ENCODE assay signal across 10 cellular contexts in genomic region chr9:135678236-135679017, GRCh38. TPM values are rescaled to one million over a fixed set of nuclear protein-coding genes. Genes with fewer than 3 reads are reported as not detected.
"Had no signal": no experiment of that assay in that cellular context is flagged by ENCODE, and none has a peak within 500 bp of the region (broad histone marks: within the 10 kb centered on the region; RNA-seq: fewer than 3 reads in every experiment).

No MANE protein-coding gene starts in this region.

- H3K27ac ChIP-seq: GM23248, HL-60 had no signal

- H2AFZ ChIP-seq: GM23248 had no signal

- H3K4me1 Mint-ChIP-seq: IgD-negative memory B cell had no signal

- H3K27me3 Mint-ChIP-seq: IgD-negative memory B cell had no signal

- H3K9ac ChIP-seq: GM23248 had no signal

- H3K4me3 ChIP-seq: GM23248 had no signal

- H3K4me3 Mint-ChIP-seq: H9, IgD-negative memory B cell had no signal

- FAIRE-seq: H54, HepG2 had no signal

- ATAC-seq: HepG2 had no signal

- H3K36me3 Mint-ChIP-seq: IgD-negative memory B cell had no signal

- DNase-seq: GM23248, GOT3, H9, HCEC 1CT, KG1 had no signal

RNA-seq across cellular contexts. Expression of gene LCN9, which starts 15.3 kb away (rescaled TPM):
- total RNA-seq: GM23248, HepG2, HT1080 had no signal
- polyA plus RNA-seq: GM23248, HepG2, IgD-negative memory B cell had no signal

RNA-seq across cellular contexts. Expression of gene SOHLH1, which starts 20.9 kb away (rescaled TPM):
- total RNA-seq: GM23248, H9, HT1080 had no signal
- polyA plus RNA-seq: GM23248, IgD-negative memory B cell had no signal

RNA-seq across cellular contexts. Expression of gene KCNT1, which starts 23.6 kb away (rescaled TPM):
- total RNA-seq: GM23248, HepG2, HT1080 had no signal
- polyA plus RNA-seq: GM23248, HepG2, IgD-negative memory B cell had no signal

RNA-seq across cellular contexts. Expression of gene GLT6D1, which starts 39.1 kb away (rescaled TPM):
- total RNA-seq: GM23248, H9, HepG2, HT1080 had no signal
- polyA plus RNA-seq: GM23248, HepG2, IgD-negative memory B cell had no signal
